Comparison of ENCODE assay signal across 8 cellular contexts in the genomic region with DNA sequence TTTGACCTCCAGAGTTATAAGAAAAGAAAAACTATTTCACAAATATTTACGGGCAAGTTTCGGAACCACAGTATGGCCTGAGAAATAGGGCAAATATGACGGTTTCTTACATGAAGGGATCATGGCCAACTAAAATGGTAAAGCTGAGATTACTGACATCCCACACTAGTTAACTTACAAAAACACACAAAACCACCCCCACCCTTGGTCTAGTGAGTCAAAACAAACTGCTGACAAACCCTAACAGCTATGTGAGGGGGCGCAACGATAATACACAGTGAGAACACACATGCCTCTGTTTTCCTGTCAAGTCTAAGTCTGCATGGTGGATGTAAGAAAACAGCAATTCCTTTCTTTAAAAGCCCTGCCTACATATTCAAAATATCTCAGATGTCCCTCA.
A peak's percentile ranks its signal among the peaks of the same experiment; 100 is the strongest.
DNase-seq lines count a peak whose midpoint lies in the region; ATAC-seq lines count a peak whose summit lies in the region.

No MANE protein-coding gene starts in this region.

- peak overlapping the region; percentile 87 for H3K27ac ChIP-seq in ACC112 (ENCODE audit: low read depth, low read length)

- H3K4me3 Mint-ChIP-seq in central memory CD8-positive, alpha-beta T cell: peak overlapping the region; percentile 72

- H3K4me1 Mint-ChIP-seq in central memory CD8-positive, alpha-beta T cell: peaks cover 84% of the 10 kb centered on the region

- no peaks in the 10 kb centered on the region for H3K27me3 ChIP-seq in ACC112 (ENCODE audit: insufficient read depth, low read length)

- H3K27ac Mint-ChIP-seq in central memory CD8-positive, alpha-beta T cell (ENCODE audit: low read depth): peak overlapping the region; percentile 82

- no peaks in the 10 kb centered on the region for H3K27me3 Mint-ChIP-seq in central memory CD8-positive, alpha-beta T cell

- peak; percentile 33 for ATAC-seq in GM19025 (IDR thresholded peaks at IDR 0.05; ENCODE audit: low read depth, unreplicated experiment)
- peak; percentile 59 for ATAC-seq in HG03432 (IDR thresholded peaks at IDR 0.05; ENCODE audit: unreplicated experiment)
- ATAC-seq in central memory CD8-positive, alpha-beta T cell (replicated peaks; ENCODE audit: extremely low read depth, poor library complexity, severe bottlenecking): peak; percentile 76

- no peaks in the 10 kb centered on the region for H3K9me3 Mint-ChIP-seq in central memory CD8-positive, alpha-beta T cell

- H3K4me3 ChIP-seq in ACC112 (ENCODE audit: low read depth, low read length): peak overlapping the region; percentile 60

- H3K79me2 ChIP-seq in ACC112 (ENCODE audit: control insufficient read depth, insufficient read depth, low read length, unreplicated experiment): peaks cover 4% of the 10 kb centered on the region

- peaks cover 16% of the 10 kb centered on the region; the same call in 1 of the 2 replicates for H3K36me3 ChIP-seq in ACC112 (ENCODE audit: insufficient read depth, low read length)

- H3K4me1 ChIP-seq in ACC112 (ENCODE audit: control insufficient read depth, insufficient read depth, low read length, unreplicated experiment): peaks cover 29% of the 10 kb centered on the region

- DNase-seq in central memory CD8-positive, alpha-beta T cell (ENCODE audit: low spot score in 2 of 2): peak in 1 of 2 donors; percentile 25
- peak; percentile 19 for DNase-seq in stimulated activated CD4-positive, alpha-beta T cell treated with anti-CD3 and anti-CD28 coated beads, Interleukin-4, amount 100 ng/mL, for 1 hour
- DNase-seq in inferior parietal cortex (ENCODE audit: extremely low spot score) (no peak), LoVo (ENCODE audit: low spot score) (no peak), NCI-H510A treated with DMSO at 0.1 percent for 48 hours (lab: John Stamatoyannopoulos, UW) (no peak)

- no peak overlapping the region for H2AFZ ChIP-seq in ACC112 (ENCODE audit: low read length, unreplicated experiment)

- peaks cover 26% of the 10 kb centered on the region for H3K36me3 Mint-ChIP-seq in central memory CD8-positive, alpha-beta T cell (ENCODE audit: insufficient read depth)
